ENCODE assay signal across 25 cellular contexts in the genomic region with DNA sequence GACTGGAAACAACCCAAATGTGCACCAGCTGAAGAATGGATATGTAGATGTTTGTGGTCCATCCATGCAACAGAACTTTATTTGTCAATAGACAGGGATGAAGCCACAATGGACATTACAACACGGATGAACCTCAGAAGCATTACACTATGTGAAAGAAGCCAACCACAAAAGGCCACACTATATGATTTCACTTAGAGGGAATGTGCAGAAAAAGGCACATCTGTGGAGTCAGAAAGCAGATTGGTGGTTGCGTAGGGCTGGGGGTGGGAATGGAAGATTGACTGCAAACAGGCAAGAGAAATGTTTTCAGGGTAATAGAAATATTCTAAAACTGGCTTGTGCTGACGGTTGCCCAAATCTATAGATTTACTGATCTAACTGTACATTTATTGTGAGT. TPM values are rescaled to one million over a fixed set of nuclear protein-coding genes. Genes with fewer than 3 reads are reported as not detected.
DNase-seq lines count a peak whose midpoint lies in the region; ATAC-seq and TF ChIP-seq lines count a peak whose summit lies in the region.
"Had no signal": no experiment of that assay in that cellular context is flagged by ENCODE, and none has a peak within 500 bp of the region (broad histone marks: within the 10 kb centered on the region; RNA-seq: fewer than 3 reads in every experiment).

No MANE protein-coding gene starts in this region.

- DNase-seq in SK-N-SH (no peak), amniotic epithelial cell (ENCODE audit: low read depth) (peak; percentile 92), fibroblast of pulmonary artery (ENCODE audit: low read depth) (peak; percentile 21), uterus (no peak), cerebellum (ENCODE audit: low spot score) (no peak)
- DNase-seq in activated T-cell treated with anti-CD3 and anti-CD28 coated beads, Interleukin-2, amount 50 U/mL, for 1 hour = no peak
- DNase-seq: activated naive CD4-positive, alpha-beta T cell treated with anti-CD3 and anti-CD28 coated beads, Interleukin-2, amount 50 U/mL, for 16 hours; BE2C; DMS79; effector CD8-positive, alpha-beta T cell; erythroblast; glutamatergic neuron; H7; Karpas-422; kidney; NCI-H1105; NCI-H1930; T1000; transverse colon had no signal

- H3K4me2 ChIP-seq in SK-N-SH = no peak overlapping the region
- H3K4me2 ChIP-seq: neural progenitor cell had no signal

- H2AFZ ChIP-seq in SK-N-SH (ENCODE audit: low read depth) = no peak overlapping the region
- H2AFZ ChIP-seq: neural progenitor cell had no signal

- H3K9me3 ChIP-seq in SK-N-SH = no peaks in the 10 kb centered on the region
- H3K9me3 ChIP-seq in uterus = no peaks in the 10 kb centered on the region
- H3K9me3 ChIP-seq: BE2C, transverse colon had no signal

- H3K4me3 ChIP-seq in SK-N-SH (ENCODE audit: low read depth in 2 of 2, low read length in 1 of 2) = no peak overlapping the region
- H3K4me3 ChIP-seq in fibroblast of pulmonary artery (replicated peaks; ENCODE audit: low read depth, low read length) = no peak overlapping the region
- no peak overlapping the region for H3K4me3 ChIP-seq in uterus
- H3K4me3 ChIP-seq: lung, neural progenitor cell, transverse colon had no signal

- no peaks in the 10 kb centered on the region for H3F3A ChIP-seq in SK-N-SH (replicated peaks; ENCODE audit: insufficient read depth)

- no peak overlapping the region for H3K27ac ChIP-seq in SK-N-SH (ENCODE audit: low read depth in 2 of 2, low read length in 1 of 2)
- no peak overlapping the region for H3K27ac ChIP-seq in uterus
- H3K27ac ChIP-seq: 22Rv1, neural progenitor cell, transverse colon had no signal

- WGBS in SK-N-SH (ENCODE audit: low lambda C conversion rate) = 34% methylated on average over 3 of the region's 3 CpGs

- POLR2A ChIA-PET in SK-N-SH (lab: Yijun Ruan, JAX) = no interaction called here

- no peak for TF ChIP-seq POLR2A in uterus (IDR thresholded peaks at IDR 0.05)

- no peaks in the 10 kb centered on the region for H3K79me2 ChIP-seq in SK-N-SH (ENCODE audit: insufficient read depth)

- H3K36me3 ChIP-seq in SK-N-SH (replicated peaks in 1 of 2; ENCODE audit: control insufficient read depth in 1 of 2, insufficient read depth in 2 of 2, low read length in 1 of 2) (no peaks in the 10 kb centered on the region), uterus (no peaks in the 10 kb centered on the region)
- H3K36me3 ChIP-seq: BE2C, neural progenitor cell, transverse colon had no signal

- CTCF ChIA-PET in SK-N-SH (lab: Yijun Ruan, JAX) = no interaction called here

- no peak for TF ChIP-seq EP300 in SK-N-SH (IDR thresholded peaks at IDR 0.05; ENCODE audit: borderline replicate concordance in 1 of 2, low read depth in 1 of 2, low read length in 1 of 2)

- no peaks in the 10 kb centered on the region for H3K4me1 ChIP-seq in SK-N-SH (ENCODE audit: control insufficient read depth in 1 of 2, insufficient read depth in 2 of 2, low read depth in 1 of 2, low read length in 1 of 2)
- H3K4me1 ChIP-seq in uterus = no peaks in the 10 kb centered on the region
- H3K4me1 ChIP-seq: BE2C, neural progenitor cell, transverse colon had no signal

- 0 out of 3 replicates have a peak, but pooled peaks have one; percentile 34 for ATAC-seq in SK-N-SH treated with all-trans-retinoic acid at 6 μM for 48 hours
- no peak for ATAC-seq in GM19023 (IDR thresholded peaks at IDR 0.05; ENCODE audit: unreplicated experiment)
- ATAC-seq: WTC11 had no signal

- H3K9me2 ChIP-seq in SK-N-SH = no peaks in the 10 kb centered on the region

- TF ChIP-seq CTCF in SK-N-SH (IDR thresholded peaks at IDR 0.05) = no peak
- no peak for TF ChIP-seq CTCF in fibroblast of pulmonary artery (IDR thresholded peaks at IDR 0.05; ENCODE audit: low read length, missing control alignments)
- no peak for TF ChIP-seq CTCF in uterus (IDR thresholded peaks at IDR 0.05)

- H3K27me3 ChIP-seq in SK-N-SH (ENCODE audit: insufficient read depth) (no peaks in the 10 kb centered on the region), uterus (no peaks in the 10 kb centered on the region)
- H3K27me3 ChIP-seq: BE2C, neural progenitor cell, transverse colon had no signal

- no peak overlapping the region for H3K9ac ChIP-seq in SK-N-SH
- H3K9ac ChIP-seq: neural progenitor cell had no signal

- intact Hi-C loops in uterus (cut with DNase I; ENCODE audit: low total_unique reads) = no loop called here

- no peaks in the 10 kb centered on the region for H4K20me1 ChIP-seq in SK-N-SH (ENCODE audit: insufficient read depth)

- TF ChIP-seq RAD21 in SK-N-SH (IDR thresholded peaks at IDR 0.05; ENCODE audit: low read length) = no peak

TF ChIP-seq in SK-N-SH treated with all-trans-retinoic acid at 6 μM for 48 hours, 23 proteins besides CTCF, POLR2A, EP300 and RAD21 (continues in another document):
- TF ChIP-seq SNAI2 (CRISPR knock-in tag; IDR thresholded peaks at IDR 0.05) = no peak
- TF ChIP-seq ZNF70 (CRISPR knock-in tag; IDR thresholded peaks at IDR 0.05) = no peak
- TF ChIP-seq ZNF8 (CRISPR knock-in tag; IDR thresholded peaks at IDR 0.05) = no peak
- TF ChIP-seq, protein P1, sequence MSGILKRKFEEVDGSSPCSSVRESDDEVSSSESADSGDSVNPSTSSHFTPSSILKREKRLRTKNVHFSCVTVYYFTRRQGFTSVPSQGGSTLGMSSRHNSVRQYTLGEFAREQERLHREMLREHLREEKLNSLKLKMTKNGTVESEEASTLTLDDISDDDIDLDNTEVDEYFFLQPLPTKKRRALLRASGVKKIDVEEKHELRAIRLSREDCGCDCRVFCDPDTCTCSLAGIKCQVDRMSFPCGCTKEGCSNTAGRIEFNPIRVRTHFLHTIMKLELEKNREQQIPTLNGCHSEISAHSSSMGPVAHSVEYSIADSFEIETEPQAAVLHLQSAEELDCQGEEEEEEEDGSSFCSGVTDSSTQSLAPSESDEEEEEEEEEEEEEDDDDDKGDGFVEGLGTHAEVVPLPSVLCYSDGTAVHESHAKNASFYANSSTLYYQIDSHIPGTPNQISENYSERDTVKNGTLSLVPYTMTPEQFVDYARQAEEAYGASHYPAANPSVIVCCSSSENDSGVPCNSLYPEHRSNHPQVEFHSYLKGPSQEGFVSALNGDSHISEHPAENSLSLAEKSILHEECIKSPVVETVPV (CRISPR knock-in tag; IDR thresholded peaks at IDR 0.05) = no peak
- TF ChIP-seq, protein P2, sequence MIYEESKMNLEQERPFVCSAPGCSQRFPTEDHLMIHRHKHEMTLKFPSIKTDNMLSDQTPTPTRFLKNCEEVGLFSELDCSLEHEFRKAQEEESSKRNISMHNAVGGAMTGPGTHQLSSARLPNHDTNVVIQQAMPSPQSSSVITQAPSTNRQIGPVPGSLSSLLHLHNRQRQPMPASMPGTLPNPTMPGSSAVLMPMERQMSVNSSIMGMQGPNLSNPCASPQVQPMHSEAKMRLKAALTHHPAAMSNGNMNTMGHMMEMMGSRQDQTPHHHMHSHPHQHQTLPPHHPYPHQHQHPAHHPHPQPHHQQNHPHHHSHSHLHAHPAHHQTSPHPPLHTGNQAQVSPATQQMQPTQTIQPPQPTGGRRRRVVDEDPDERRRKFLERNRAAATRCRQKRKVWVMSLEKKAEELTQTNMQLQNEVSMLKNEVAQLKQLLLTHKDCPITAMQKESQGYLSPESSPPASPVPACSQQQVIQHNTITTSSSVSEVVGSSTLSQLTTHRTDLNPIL (CRISPR knock-in tag; IDR thresholded peaks at IDR 0.05; ENCODE audit: low read depth) = no peak
- TF ChIP-seq ZFP30 (CRISPR knock-in tag; IDR thresholded peaks at IDR 0.05) = no peak
- no peak for TF ChIP-seq ZFP3 (CRISPR knock-in tag; IDR thresholded peaks at IDR 0.05)
- TF ChIP-seq ISL1 (CRISPR knock-in tag; IDR thresholded peaks at IDR 0.05) = no peak
- TF ChIP-seq BACH2 (CRISPR knock-in tag; IDR thresholded peaks at IDR 0.05; ENCODE audit: borderline replicate concordance) = no peak

TF ChIP-seq in SK-N-SH, 30 proteins besides CTCF, POLR2A, EP300 and RAD21:
- TF ChIP-seq, protein P3, sequence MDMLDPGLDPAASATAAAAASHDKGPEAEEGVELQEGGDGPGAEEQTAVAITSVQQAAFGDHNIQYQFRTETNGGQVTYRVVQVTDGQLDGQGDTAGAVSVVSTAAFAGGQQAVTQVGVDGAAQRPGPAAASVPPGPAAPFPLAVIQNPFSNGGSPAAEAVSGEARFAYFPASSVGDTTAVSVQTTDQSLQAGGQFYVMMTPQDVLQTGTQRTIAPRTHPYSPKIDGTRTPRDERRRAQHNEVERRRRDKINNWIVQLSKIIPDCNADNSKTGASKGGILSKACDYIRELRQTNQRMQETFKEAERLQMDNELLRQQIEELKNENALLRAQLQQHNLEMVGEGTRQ (IDR thresholded peaks at IDR 0.05; ENCODE audit: borderline replicate concordance, low read depth, low read length) = no peak
- TF ChIP-seq GATA2 (CRISPR knock-in tag; IDR thresholded peaks at IDR 0.05) (no peak), GABPA (IDR thresholded peaks at IDR 0.05; ENCODE audit: low read depth) (no peak), TCF12 (IDR thresholded peaks at IDR 0.05) (no peak), YY1 (IDR thresholded peaks at IDR 0.05; ENCODE audit: low read depth) (no peak), ELF1 (IDR thresholded peaks at IDR 0.05) (no peak), FOXM1 (IDR thresholded peaks at IDR 0.05; ENCODE audit: low read depth) (no peak), TAF1 (IDR thresholded peaks at IDR 0.05; ENCODE audit: borderline replicate concordance, low read depth, low read length) (no peak), MEF2A (IDR thresholded peaks at IDR 0.05; ENCODE audit: borderline replicate concordance, low read depth) (no peak), NRF1 (IDR thresholded peaks at IDR 0.05; ENCODE audit: low read depth, low read length) (no peak)

RNA-seq across cellular contexts. Expression of a gene that starts 34.3 kb away (rescaled TPM):
- 16.9 and 24.0 TPM in 2 replicates for polyA plus RNA-seq in SK-N-SH (2012; rRNA removed)
- 17.9 and 18.4 TPM in 2 replicates for polyA plus RNA-seq in SK-N-SH (2012; cell fraction: cytosol; rRNA removed)
- polyA plus RNA-seq in SK-N-SH (2012; cell fraction: nucleus; rRNA removed) = 30.8 and 48.6 TPM in 2 replicates
- 10 to 100 TPM; 14.3 to 54.6 (median 24.7) TPM for total RNA-seq in uterus
- total RNA-seq in cerebellum = 33.2 TPM

RNA-seq across cellular contexts. Expression of a gene that starts 45.3 kb away (rescaled TPM):
- polyA plus RNA-seq in SK-N-SH (2012; rRNA removed) = 21.5 and 21.7 TPM in 2 replicates
- 5.2 and 6.9 TPM in 2 replicates for polyA plus RNA-seq in SK-N-SH (2012; cell fraction: cytosol; rRNA removed)
- polyA plus RNA-seq in SK-N-SH (2012; cell fraction: nucleus; rRNA removed) = 149 and 178 TPM in 2 replicates
- total RNA-seq in uterus (10 to 100 TPM in 3 of 4 donors, 1 to 10 TPM in 1; 6.2 to 24.6 (median 18.8) TPM), cerebellum (8.3 TPM)

Comparison
In these comparisons a context has a peak if more than half of its experiments do, and no peak if none do; other contexts are left out.
1. DNase-seq: peak in amniotic epithelial cell (single experiment) and fibroblast of pulmonary artery (single experiment); none in SK-N-SH (single experiment), uterus (0 of 2), activated T-cell treated with anti-CD3 and anti-CD28 coated beads, Interleukin-2, amount 50 U/mL, for 1 hour (single experiment) and cerebellum (single experiment).